ENCODE assay signal across 15 cellular contexts in the genomic region with DNA sequence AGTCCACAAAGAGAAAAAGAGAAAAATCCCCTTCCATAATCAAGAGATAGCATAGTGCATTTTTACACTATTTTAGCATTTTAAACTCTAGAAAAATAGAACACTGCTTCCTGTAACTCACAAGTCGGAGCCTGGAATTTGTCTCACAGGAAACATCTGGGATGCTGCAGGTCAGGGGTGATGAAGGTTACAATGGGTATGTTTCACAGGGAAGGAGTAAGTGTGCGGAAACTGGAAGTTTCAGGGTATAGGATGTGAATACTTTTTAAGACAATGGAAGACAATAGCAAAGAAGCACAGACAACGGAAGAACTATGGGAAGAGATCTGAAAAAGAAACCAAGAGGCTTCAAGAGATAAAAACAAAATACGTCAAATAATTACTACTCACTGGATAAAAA.
DNase-seq lines count a peak whose midpoint lies in the region; ATAC-seq and TF ChIP-seq lines count a peak whose summit lies in the region.
"Had no signal": no experiment of that assay in that cellular context is flagged by ENCODE, and none has a peak within 500 bp of the region (broad histone marks: within the 10 kb centered on the region; RNA-seq: fewer than 3 reads in every experiment).

No MANE protein-coding gene starts in this region.

- H3K4me1 ChIP-seq in endodermal cell (ENCODE audit: control insufficient read depth, insufficient read depth, low read length) (no peaks in the 10 kb centered on the region), smooth muscle cell (ENCODE audit: low read depth) (no peaks in the 10 kb centered on the region), gastroesophageal sphincter (peaks cover 0 to 8% (median 0%) of the 10 kb centered on the region in 3 donors)

- H3K36me3 Mint-ChIP-seq in endodermal cell (ENCODE audit: low read depth) = no peaks in the 10 kb centered on the region

- H3K9ac ChIP-seq in endodermal cell (ENCODE audit: extremely low read depth, low read length, poor library complexity, severe bottlenecking) = no peak overlapping the region
- H3K9ac ChIP-seq in smooth muscle cell (ENCODE audit: low read depth) = no peak overlapping the region

- H3K36me3 ChIP-seq in endodermal cell (ENCODE audit: control insufficient read depth, insufficient read depth, low read length) = no peaks in the 10 kb centered on the region
- H3K36me3 ChIP-seq in smooth muscle cell (ENCODE audit: low read depth) = no peaks in the 10 kb centered on the region
- H3K36me3 ChIP-seq in gastroesophageal sphincter = no peaks in the 10 kb centered on the region

- H3K4me1 Mint-ChIP-seq in endodermal cell = no peaks in the 10 kb centered on the region

- H3K27ac ChIP-seq in endodermal cell (ENCODE audit: low read depth, low read length) (peak overlapping the region; percentile 36), smooth muscle cell (ENCODE audit: low read depth) (peak overlapping the region; percentile 70), gastroesophageal sphincter (no peak overlapping the region)
- H3K27ac ChIP-seq: C4-2B, HL-60 had no signal

- H3K27me3 ChIP-seq in endodermal cell (ENCODE audit: control insufficient read depth, insufficient read depth, low read length, poor library complexity, severe bottlenecking) (no peaks in the 10 kb centered on the region), smooth muscle cell (ENCODE audit: low read depth) (no peaks in the 10 kb centered on the region), gastroesophageal sphincter (no peaks in the 10 kb centered on the region)

- 82 to 96% methylated on average over 2 to 4 of the region's 4 CpGs for whole genome bisulfite sequencing in endodermal cell (ENCODE audit: insufficient coverage in 1 of 2, insufficient read length in 1 of 2), 2 experiments
- WGBS in smooth muscle cell (ENCODE audit: low lambda C conversion rate) = 77% methylated on average over 4 of the region's 4 CpGs
- 74 to 81% methylated on average over 4 of the region's 4 CpGs for WGBS in gastroesophageal sphincter (ENCODE audit: low coverage in 1 of 2), 2 donors

- TF ChIP-seq CTCF in endodermal cell (conservative IDR thresholded peaks at IDR 0.05) (no peak), smooth muscle cell (IDR thresholded peaks at IDR 0.05; ENCODE audit: borderline replicate concordance, insufficient read depth, poor library complexity, severe bottlenecking) (no peak), gastroesophageal sphincter (IDR thresholded peaks at IDR 0.05) (no peak)

- no peak overlapping the region for H3K27ac Mint-ChIP-seq in endodermal cell

- no peaks in the 10 kb centered on the region for H3K79me2 ChIP-seq in smooth muscle cell (ENCODE audit: low read depth)

- TF ChIP-seq POLR2A in gastroesophageal sphincter (IDR thresholded peaks at IDR 0.05) = no peak

- H3K9me3 ChIP-seq in endodermal cell (ENCODE audit: control insufficient read depth, low read length) (no peaks in the 10 kb centered on the region), smooth muscle cell (replicated peaks; ENCODE audit: low read depth) (no peaks in the 10 kb centered on the region), gastroesophageal sphincter (no peaks in the 10 kb centered on the region)

- H3F3A ChIP-seq in smooth muscle cell (ENCODE audit: low read depth) = no peaks in the 10 kb centered on the region

- ATAC-seq in left ventricle myocardium superior (peak; percentile 32), Right ventricle myocardium inferior (no peak), left lobe of liver (peak; percentile 56), gastroesophageal sphincter (no peak), GM21576 (IDR thresholded peaks at IDR 0.05; ENCODE audit: unreplicated experiment) (no peak)

- H3K4me3 Mint-ChIP-seq in endodermal cell = no peak overlapping the region

- DNase-seq in left ventricle myocardium superior (no peak), Right ventricle myocardium inferior (ENCODE audit: missing footprints) (no peak), endodermal cell (no peak), left lobe of liver (ENCODE audit: low spot score) (no peak), smooth muscle cell (lab: John Stamatoyannopoulos, UW; ENCODE audit: unreplicated experiment) (no peak), DMS114 treated with DMSO at 0.1 percent for 48 hours (lab: John Stamatoyannopoulos, UW; ENCODE audit: unreplicated experiment) (no peak)
- DNase-seq: KBM-7, NCI-H1048, NCI-H2227 treated with DMSO at 0.1 percent for 48 hours, NCI-H526, OCI-M1 had no signal

- H3K4me2 ChIP-seq in smooth muscle cell = no peak overlapping the region

- H4K20me1 ChIP-seq in smooth muscle cell (ENCODE audit: low read depth) = no peaks in the 10 kb centered on the region

- intact Hi-C loops in left ventricle myocardium superior (cut with micrococcal nuclease) (no loop called here), Right ventricle myocardium inferior (cut with DNase I) (loop anchor here (10.0 kb wide), 1 partner anchor 359 kb away; the partner anchor contains the start of gene MARCKS)

- no peaks in the 10 kb centered on the region for H3K9me3 Mint-ChIP-seq in endodermal cell

- no peak for TF ChIP-seq EP300 in gastroesophageal sphincter (IDR thresholded peaks at IDR 0.05)

- no peak overlapping the region for H2AFZ ChIP-seq in smooth muscle cell (ENCODE audit: low read depth)

- H3K4me3 ChIP-seq in endodermal cell (ENCODE audit: low read length) = no peak overlapping the region
- H3K4me3 ChIP-seq in smooth muscle cell = no peak overlapping the region
- no peak overlapping the region for H3K4me3 ChIP-seq in gastroesophageal sphincter

- no peaks in the 10 kb centered on the region for H3K27me3 Mint-ChIP-seq in endodermal cell (ENCODE audit: insufficient read depth)

Comparison
In these comparisons a context has a peak if more than half of its experiments do, and no peak if none do; other contexts are left out.
1. ATAC-seq: peak in left ventricle myocardium superior (single experiment) and left lobe of liver (single experiment); none in Right ventricle myocardium inferior (single experiment), gastroesophageal sphincter (single experiment) and GM21576 (single experiment).
2. H3K27ac ChIP-seq: peak in endodermal cell (single experiment) and smooth muscle cell (single experiment); none in gastroesophageal sphincter (0 of 4).